ENCODE assay signal across 36 cellular contexts in genomic region chr2:134448650-134449049, GRCh38.
"Had no signal": no experiment of that assay in that cellular context is flagged by ENCODE, and none has a peak within 500 bp of the region (broad histone marks: within the 10 kb centered on the region; RNA-seq: fewer than 3 reads in every experiment).

No MANE protein-coding gene starts in this region.

- H3K4me3 ChIP-seq: adrenal gland, PC-9 had no signal

- H3K4me1 Mint-ChIP-seq: activated CD4-positive, alpha-beta T cell treated with anti-CD3 and anti-CD28 coated beads, Interleukin-2, amount 10 ng/mL, durations not matched to agents 24 days and 14 days had no signal

- H3K27ac ChIP-seq: adrenal gland, PC-9, RWPE1, VCaP had no signal

- H3K27me3 ChIP-seq: adrenal gland had no signal

- H3K9me3 Mint-ChIP-seq: activated CD4-positive, alpha-beta T cell treated with anti-CD3 and anti-CD28 coated beads, Interleukin-2, amount 10 ng/mL, durations not matched to agents 24 days and 14 days; activated naive CD4-positive, alpha-beta T cell treated with anti-CD3 and anti-CD28 coated beads for 36 hours; activated naive CD4-positive, alpha-beta T cell treated with anti-CD3 and anti-CD28 coated beads, Interleukin-2, amount 50 U/mL, for 72 hours; activated T-cell treated with anti-CD3 and anti-CD28 coated beads, Interleukin-2, amount 50 U/mL, for 24 hours; T-cell had no signal

- H2AFZ ChIP-seq: PC-9 had no signal

- H3K9me3 ChIP-seq: adrenal gland had no signal

- H3K27me3 Mint-ChIP-seq: activated CD4-positive, alpha-beta T cell treated with anti-CD3 and anti-CD28 coated beads, Interleukin-2, amount 10 ng/mL, durations not matched to agents 24 days and 14 days; activated T-cell treated with anti-CD3 and anti-CD28 coated beads, Interleukin-2, amount 50 U/mL, for 24 hours; T-cell had no signal

- H3K4me2 ChIP-seq: PC-9 had no signal

- H3K27ac Mint-ChIP-seq: activated CD4-positive, alpha-beta T cell treated with anti-CD3 and anti-CD28 coated beads, Interleukin-2, amount 10 ng/mL, durations not matched to agents 24 days and 14 days; activated CD8-positive, alpha-beta T cell treated with anti-CD3 and anti-CD28 coated beads, Interleukin-2, amount 10 ng/mL, durations not matched to agents 7 days and 5 days; activated naive CD4-positive, alpha-beta T cell treated with anti-CD3 and anti-CD28 coated beads for 36 hours; activated T-cell treated with anti-CD3 and anti-CD28 coated beads, Interleukin-2, amount 50 U/mL, for 24 hours had no signal

- FAIRE-seq: astrocyte, bronchial epithelial cell, RCC 7860 had no signal

- H3K36me3 Mint-ChIP-seq: activated naive CD4-positive, alpha-beta T cell treated with anti-CD3 and anti-CD28 coated beads, Interleukin-2, amount 50 U/mL, for 72 hours had no signal

- H3K4me3 Mint-ChIP-seq: activated CD4-positive, alpha-beta T cell treated with anti-CD3 and anti-CD28 coated beads, Interleukin-2, amount 10 ng/mL, durations not matched to agents 24 days and 14 days; activated CD8-positive, alpha-beta T cell treated with anti-CD3 and anti-CD28 coated beads, Interleukin-2, amount 10 ng/mL, durations not matched to agents 7 days and 5 days; activated naive CD4-positive, alpha-beta T cell treated with anti-CD3 and anti-CD28 coated beads for 36 hours; activated T-cell treated with anti-CD3 and anti-CD28 coated beads, Interleukin-2, amount 50 U/mL, for 24 hours; brain; T-cell had no signal

- DNase-seq: activated CD4-positive, alpha-beta T cell treated with anti-CD3 and anti-CD28 coated beads, Interleukin-2, amount 10 ng/mL, durations not matched to agents 24 days and 14 days; activated CD4-positive, alpha-beta T cell treated with anti-CD3 and anti-CD28 coated beads, Interleukin-2, amount 50 U/mL, for 48 hours; activated CD4-positive, CD25-positive, alpha-beta regulatory T cell; activated CD8-positive, alpha-beta T cell treated with anti-CD3 and anti-CD28 coated beads, Interleukin-2, amount 10 ng/mL, durations not matched to agents 7 days and 5 days; activated gamma-delta T cell treated with Interleukin-2 at 50 U/mL for 16 hours; activated naive CD4-positive, alpha-beta T cell treated with anti-CD3 and anti-CD28 coated beads for 36 hours; activated T-cell treated with anti-CD3 and anti-CD28 coated beads, Interleukin-2, amount 50 U/mL, for 24 hours; adrenal gland; Kasumi-1; KG1; MM.1S; MV-4-11; NCI-H1092; NCI-H1436 treated with DMSO at 0.1 percent for 48 hours; NCI-H187; NCI-H2029 treated with DMSO at 0.1 percent for 48 hours; NCI-H2107; NCI-H2171; NCI-H510A; NCI-H526; NCI-H748 treated with DMSO at 0.1 percent for 48 hours; NK-92 treated with Interleukin-12 subunit alpha and Interleukin-12 subunit beta, amount 100 ng/mL, for 24 hours; PC-9; SIG-M5; T-cell; T-helper 2 cell; T-helper 9 cell had no signal

- ATAC-seq: activated CD8-positive, alpha-beta T cell treated with anti-CD3 and anti-CD28 coated beads, Interleukin-2, amount 10 ng/mL, durations not matched to agents 7 days and 5 days; activated naive CD4-positive, alpha-beta T cell treated with anti-CD3 and anti-CD28 coated beads, Interleukin-2, amount 50 U/mL, for 72 hours; Right ventricle myocardium inferior; SK-N-SH treated with all-trans-retinoic acid at 6 μM for 48 hours; T-cell had no signal
